ENCODE assay signal across 10 cellular contexts in genomic region chr15:100373037-100373896, GRCh38. TPM values are rescaled to one million over a fixed set of nuclear protein-coding genes. Genes with fewer than 3 reads are reported as not detected.
DNase-seq lines count a peak whose midpoint lies in the region; ATAC-seq, FAIRE-seq and TF ChIP-seq lines count a peak whose summit lies in the region.
"Had no signal": no experiment of that assay in that cellular context is flagged by ENCODE, and none has a peak within 500 bp of the region (broad histone marks: within the 10 kb centered on the region; RNA-seq: fewer than 3 reads in every experiment).

No MANE protein-coding gene starts in this region.

- H3K9ac ChIP-seq in HUES6 (ENCODE audit: low read length) (peak overlapping the region; percentile 23), skeletal muscle tissue (ENCODE audit: low read depth in 1 of 3, low read length in 3 of 3) (peak overlapping the region; percentile 10 to 50 (median 32))

- H3K9me3 ChIP-seq in HUES6 (ENCODE audit: control insufficient read depth, insufficient read depth, low read depth, low read length) (peaks cover 11% of the 10 kb centered on the region; the same call in 1 of the 2 replicates), skeletal muscle tissue (ENCODE audit: control insufficient read depth in 3 of 3, low read length in 3 of 3) (peaks cover 3 to 6% (median 6%) of the 10 kb centered on the region in 3 donors)
- no peaks in the 10 kb centered on the region for H3K9me3 ChIP-seq in effector memory CD4-positive, alpha-beta T cell (ENCODE audit: control insufficient read depth, low read length)

- H3K4me3 ChIP-seq in HUES6 (ENCODE audit: low read depth, low read length) (peak overlapping the region; percentile 79), skeletal muscle tissue (ENCODE audit: low read length in 3 of 3) (peak overlapping the region in 2 of 3 donors; percentile 46 to 56)
- H3K4me3 ChIP-seq in effector memory CD4-positive, alpha-beta T cell (ENCODE audit: insufficient read depth, low read depth, low read length, poor library complexity, severe bottlenecking) = no peak overlapping the region

- no peak for ATAC-seq in GM18519 (IDR thresholded peaks at IDR 0.05; ENCODE audit: low FRiP score, unreplicated experiment)

- no peak for TF ChIP-seq CTCF in D721Med (IDR thresholded peaks at IDR 0.05; ENCODE audit: insufficient read depth, missing control alignments)

- H3K27me3 ChIP-seq in HUES6 (ENCODE audit: control insufficient read depth, insufficient read depth, low read length) (peaks cover 44% of the 10 kb centered on the region), skeletal muscle tissue (ENCODE audit: control insufficient read depth in 3 of 3, insufficient read depth in 3 of 3, low read length in 3 of 3) (peaks cover 11 to 23% (median 18%) of the 10 kb centered on the region in 3 donors)
- H3K27me3 ChIP-seq in effector memory CD4-positive, alpha-beta T cell (replicated peaks; ENCODE audit: control insufficient read depth, insufficient read depth, low read length, poor library complexity, severe bottlenecking) = peaks cover 4% of the 10 kb centered on the region

- FAIRE-seq in D721Med (lab: Jason Lieb, UNC) = no peak
- FAIRE-seq: TTC549 had no signal

- DNase-seq in astrocyte of the hippocampus (ENCODE audit: low read depth, low spot score) (peak; percentile 17), iPS-NIHi11 (ENCODE audit: low spot score) (peak; percentile 52), putamen (ENCODE audit: low spot score) (no peak), D721Med (ENCODE audit: insufficient read length, low spot score) (no peak)
- DNase-seq in effector memory CD4-positive, alpha-beta T cell = no peak
- DNase-seq: NCI-H774 had no signal

- H3K36me3 ChIP-seq in HUES6 (ENCODE audit: control insufficient read depth, insufficient read depth, low read length) = no peaks in the 10 kb centered on the region
- no peaks in the 10 kb centered on the region for H3K36me3 ChIP-seq in skeletal muscle tissue (ENCODE audit: control insufficient read depth in 3 of 3, insufficient read depth in 3 of 3, low read length in 3 of 3)
- no peaks in the 10 kb centered on the region for H3K36me3 ChIP-seq in effector memory CD4-positive, alpha-beta T cell (ENCODE audit: control insufficient read depth, insufficient read depth, low read length)

- H3K4me1 ChIP-seq in HUES6 (ENCODE audit: control insufficient read depth, insufficient read depth, low read length) (no peaks in the 10 kb centered on the region), skeletal muscle tissue (ENCODE audit: control insufficient read depth in 3 of 3, insufficient read depth in 3 of 3, low read length in 3 of 3) (no peaks in the 10 kb centered on the region)
- H3K4me1 ChIP-seq in effector memory CD4-positive, alpha-beta T cell (ENCODE audit: control insufficient read depth, insufficient read depth, low read length, poor library complexity, severe bottlenecking) = peaks cover 7% of the 10 kb centered on the region

- H3K27ac ChIP-seq in HUES6 (ENCODE audit: low read depth, low read length) (no peak overlapping the region), skeletal muscle tissue (ENCODE audit: low read depth, low read length) (no peak overlapping the region)
- H3K27ac ChIP-seq in effector memory CD4-positive, alpha-beta T cell (ENCODE audit: insufficient read depth, low read length, poor library complexity, severe bottlenecking) = no peak overlapping the region

RNA-seq across cellular contexts. Expression of gene ADAMTS17, which starts 31.5 kb away (rescaled TPM):
- 5.7 TPM for total RNA-seq in skeletal muscle tissue

Comparison
In these comparisons a context has a peak if more than half of its experiments do, and no peak if none do; other contexts are left out.
1. DNase-seq: peak in astrocyte of the hippocampus (single experiment) and iPS-NIHi11 (single experiment); none in putamen (single experiment), effector memory CD4-positive, alpha-beta T cell (0 of 3) and D721Med (single experiment).